ENCODE assay signal across 8 cellular contexts in genomic region chr12:64673490-64674169, GRCh38.
DNase-seq lines count a peak whose midpoint lies in the region; ATAC-seq and TF ChIP-seq lines count a peak whose summit lies in the region.

No MANE protein-coding gene starts in this region.

- peak overlapping the region; percentile 37 for H3K4me2 ChIP-seq in SK-N-SH

- peak in 1 of 2 experiments; percentile 48; a peak in 1 of 4 replicates for TF ChIP-seq EP300 in SK-N-SH (IDR thresholded peaks at IDR 0.05; ENCODE audit: borderline replicate concordance in 1 of 2, low read depth in 1 of 2, low read length in 1 of 2)

- WGBS in SK-N-SH (ENCODE audit: low lambda C conversion rate), result 47% methylated on average over 9 of the region's 9 CpGs

- DNase-seq in activated naive CD4-positive, alpha-beta T cell treated with anti-CD3 and anti-CD28 coated beads, Interleukin-2, amount 10 ng/mL, durations not matched to agents 7 days and 5 days, result no peak
- DNase-seq in activated naive CD4-positive, alpha-beta T cell (lab: John Stamatoyannopoulos, UW), result no peak
- peak; percentile 37 for DNase-seq in SK-N-SH
- DNase-seq in right atrium auricular region (ENCODE audit: low spot score), result no peak
- DNase-seq in upper lobe of right lung, result no peak
- DNase-seq in SHP77 treated with DMSO at 0.1 percent for 48 hours (lab: John Stamatoyannopoulos, UW), result no peak

- H3K9me3 ChIP-seq in SK-N-SH (no peaks in the 10 kb centered on the region), right atrium auricular region (no peaks in the 10 kb centered on the region), upper lobe of right lung (no peaks in the 10 kb centered on the region)

- no peak for ATAC-seq in upper lobe of right lung
- ATAC-seq in HG03095 (IDR thresholded peaks at IDR 0.05; ENCODE audit: unreplicated experiment), result no peak
- no peak for ATAC-seq in HG03378 (IDR thresholded peaks at IDR 0.05; ENCODE audit: unreplicated experiment)

- H3K36me3 ChIP-seq in SK-N-SH (replicated peaks in 1 of 2; ENCODE audit: control insufficient read depth in 1 of 2, insufficient read depth in 2 of 2, low read length in 1 of 2) (no peaks in the 10 kb centered on the region), right atrium auricular region (no peaks in the 10 kb centered on the region), upper lobe of right lung (peaks cover 4% of the 10 kb centered on the region)

- no peak overlapping the region for H3K9ac ChIP-seq in SK-N-SH

- no peak overlapping the region for H2AFZ ChIP-seq in SK-N-SH (ENCODE audit: low read depth)

- peak overlapping the region; percentile 59 for H3K4me3 Mint-ChIP-seq in activated naive CD4-positive, alpha-beta T cell treated with anti-CD3 and anti-CD28 coated beads, Interleukin-2, amount 10 ng/mL, durations not matched to agents 7 days and 5 days

- H3K4me1 Mint-ChIP-seq in activated naive CD4-positive, alpha-beta T cell treated with anti-CD3 and anti-CD28 coated beads, Interleukin-2, amount 10 ng/mL, durations not matched to agents 7 days and 5 days, result peaks cover 94% of the 10 kb centered on the region

- peak overlapping the region; percentile 99 for H3K27ac Mint-ChIP-seq in activated naive CD4-positive, alpha-beta T cell treated with anti-CD3 and anti-CD28 coated beads, Interleukin-2, amount 10 ng/mL, durations not matched to agents 7 days and 5 days

- TF ChIP-seq RAD21 in SK-N-SH (IDR thresholded peaks at IDR 0.05; ENCODE audit: low read length), result no peak

- H3K4me3 ChIP-seq in SK-N-SH (ENCODE audit: low read depth in 2 of 2, low read length in 1 of 2), result no peak overlapping the region
- no peak overlapping the region for H3K4me3 ChIP-seq in right atrium auricular region
- no peak overlapping the region for H3K4me3 ChIP-seq in upper lobe of right lung

- CTCF ChIA-PET in activated naive CD4-positive, alpha-beta T cell treated with anti-CD3 and anti-CD28 coated beads, Interleukin-2, amount 10 ng/mL, durations not matched to agents 7 days and 5 days (lab: Charles Lee), result interaction anchor here (0.7 to 1.3 kb wide), 2 partner anchors 10 to 24 kb away, joined by 3 read pairs; no protein-coding TSS in a partner anchor
- CTCF ChIA-PET in SK-N-SH (lab: Yijun Ruan, JAX), result interaction anchor here (0.8 kb wide), 1 partner anchor 124 kb away, joined by 3 read pairs; no protein-coding TSS in a partner anchor

- H4K20me1 ChIP-seq in SK-N-SH (ENCODE audit: insufficient read depth), result no peaks in the 10 kb centered on the region

- H3K27ac ChIP-seq in SK-N-SH (ENCODE audit: low read depth in 2 of 2, low read length in 1 of 2) (peak overlapping the region; percentile 41 to 84), right atrium auricular region (peak overlapping the region; percentile 84 to 94), upper lobe of right lung (peak overlapping the region; percentile 72)

- no peaks in the 10 kb centered on the region for H3K27me3 Mint-ChIP-seq in activated naive CD4-positive, alpha-beta T cell treated with anti-CD3 and anti-CD28 coated beads, Interleukin-2, amount 10 ng/mL, durations not matched to agents 7 days and 5 days

- H3K27me3 ChIP-seq in SK-N-SH (ENCODE audit: insufficient read depth) (no peaks in the 10 kb centered on the region), right atrium auricular region (no peaks in the 10 kb centered on the region), upper lobe of right lung (no peaks in the 10 kb centered on the region)

- H3K9me3 Mint-ChIP-seq in activated naive CD4-positive, alpha-beta T cell treated with anti-CD3 and anti-CD28 coated beads, Interleukin-2, amount 10 ng/mL, durations not matched to agents 7 days and 5 days, result no peaks in the 10 kb centered on the region

- no peaks in the 10 kb centered on the region for H3K9me2 ChIP-seq in SK-N-SH

- H3K36me3 Mint-ChIP-seq in activated naive CD4-positive, alpha-beta T cell treated with anti-CD3 and anti-CD28 coated beads, Interleukin-2, amount 10 ng/mL, durations not matched to agents 7 days and 5 days, result peaks cover 40% of the 10 kb centered on the region

- POLR2A ChIA-PET in SK-N-SH (lab: Yijun Ruan, JAX), result no interaction called here

- intact Hi-C loops in upper lobe of right lung (cut with DNase I), result no loop called here

- TF ChIP-seq CTCF in SK-N-SH (IDR thresholded peaks at IDR 0.05), result no peak
- TF ChIP-seq CTCF in right atrium auricular region (IDR thresholded peaks at IDR 0.05), result no peak
- TF ChIP-seq CTCF in upper lobe of right lung (IDR thresholded peaks at IDR 0.05), result no peak

- H3K79me2 ChIP-seq in SK-N-SH (ENCODE audit: insufficient read depth), result peaks cover 76% of the 10 kb centered on the region

- peaks cover 10% of the 10 kb centered on the region for H3F3A ChIP-seq in SK-N-SH (replicated peaks; ENCODE audit: insufficient read depth)

- H3K4me1 ChIP-seq in SK-N-SH (ENCODE audit: control insufficient read depth in 1 of 2, insufficient read depth in 2 of 2, low read depth in 1 of 2, low read length in 1 of 2) (peaks cover 59 to 61% of the 10 kb centered on the region in 2 experiments), right atrium auricular region (peaks cover 0 to 96% of the 10 kb centered on the region in 2 donors), upper lobe of right lung (peaks cover 86% of the 10 kb centered on the region)

TF ChIP-seq in SK-N-SH, 30 proteins besides CTCF, POLR2A, EP300 and RAD21:
- TF ChIP-seq RCOR1 (IDR thresholded peaks at IDR 0.05; ENCODE audit: low read length) (0 out of 2 replicates have a peak, but pooled peaks have one; percentile 34), FOXM1 (IDR thresholded peaks at IDR 0.05; ENCODE audit: low read depth) (no peak)
